Comparison of ENCODE assay signal across 8 cellular contexts in the genomic region with DNA sequence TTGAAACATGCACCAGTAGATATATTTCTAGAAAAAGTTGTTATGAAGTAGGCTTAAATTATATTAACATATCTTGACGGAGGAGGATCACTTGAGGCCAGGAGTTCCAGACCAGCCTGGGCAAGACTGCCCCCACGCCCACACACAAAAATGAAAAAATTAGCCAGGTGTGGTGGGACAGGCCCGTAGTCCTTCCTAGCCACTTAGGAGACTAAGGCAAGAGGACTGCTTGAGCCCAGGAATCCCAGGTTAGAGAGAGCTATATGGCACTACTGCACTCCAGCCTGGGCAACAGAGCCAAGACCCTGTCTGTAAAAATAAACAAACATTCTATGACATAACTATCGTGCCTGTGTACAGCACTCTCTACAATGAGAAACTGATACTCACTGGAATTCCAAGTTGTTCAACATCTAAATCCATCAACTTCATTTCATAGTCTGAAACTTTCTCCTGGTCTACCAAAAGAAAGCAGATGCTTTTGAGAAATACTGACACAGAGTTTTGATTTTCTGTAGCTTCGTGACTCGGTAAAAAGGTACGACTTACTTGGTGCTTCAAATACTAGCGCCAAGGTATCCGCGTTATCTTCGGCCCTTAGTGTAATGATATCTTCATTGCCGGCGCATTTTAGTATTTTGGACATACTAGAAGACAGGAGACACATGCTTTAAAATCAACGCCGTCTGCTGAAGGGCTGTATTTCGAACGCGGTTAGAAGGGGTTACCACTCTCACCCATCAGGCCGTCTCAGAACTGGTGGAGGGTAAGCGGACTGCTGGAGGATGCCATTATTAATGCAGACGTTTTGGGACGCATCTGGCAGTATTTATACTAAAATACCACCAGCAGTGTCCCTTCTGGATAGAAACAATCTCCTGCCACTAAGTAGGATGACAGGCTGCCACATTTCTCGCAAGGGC. TPM values are rescaled to one million over a fixed set of nuclear protein-coding genes. Genes with fewer than 3 reads are reported as not detected.
A peak's percentile ranks its signal among the peaks of the same experiment; 100 is the strongest.
DNase-seq lines count a peak whose midpoint lies in the region; TF ChIP-seq lines count a peak whose summit lies in the region.

No MANE protein-coding gene starts in this region.

- H3K4me3 ChIP-seq in H7 (ENCODE audit: insufficient read depth, low read depth, low read length) (peak overlapping the region; percentile 93), SJSA1 (peak overlapping the region; percentile 82), fibroblast of the aortic adventitia (ENCODE audit: low read depth, low read length) (peak overlapping the region; percentile 99), skeletal muscle tissue (ENCODE audit: low read length in 3 of 3) (peak overlapping the region; percentile 98 to 99 (median 98))

- TF ChIP-seq CTCF in fibroblast of the aortic adventitia (IDR thresholded peaks at IDR 0.05; ENCODE audit: insufficient read depth, low read length): no peak

- peaks cover 30% of the 10 kb centered on the region for H3K36me3 ChIP-seq in H7 (replicated peaks; ENCODE audit: control insufficient read depth, insufficient read depth, low read length)
- peaks cover 61% of the 10 kb centered on the region for H3K36me3 ChIP-seq in SJSA1
- H3K36me3 ChIP-seq in skeletal muscle tissue (ENCODE audit: control insufficient read depth in 3 of 3, insufficient read depth in 3 of 3, low read length in 3 of 3): peaks cover 12 to 24% (median 24%) of the 10 kb centered on the region in 3 donors

- DNase-seq in H7: no peak
- DNase-seq in SJSA1 (ENCODE audit: low read depth in 1 of 2, low spot score in 2 of 2): no peak
- no peak for DNase-seq in fibroblast of the aortic adventitia (ENCODE audit: low read depth)
- DNase-seq in NCI-H226: no peak
- DNase-seq in ACHN: no peak
- DNase-seq in SW480 (ENCODE audit: low spot score): no peak
- no peak for DNase-seq in AG08395 (ENCODE audit: low spot score)

- H3K9ac ChIP-seq in skeletal muscle tissue (ENCODE audit: low read depth in 1 of 3, low read length in 3 of 3): peak overlapping the region in 2 of 3 donors; percentile 73 to 89

- H3K27ac ChIP-seq in SJSA1 (peak overlapping the region; percentile 83), skeletal muscle tissue (ENCODE audit: low read depth, low read length) (peak overlapping the region; percentile 79)

- H3K4me1 ChIP-seq in SJSA1 (replicated peaks) (peaks cover 18% of the 10 kb centered on the region), skeletal muscle tissue (ENCODE audit: control insufficient read depth in 3 of 3, insufficient read depth in 3 of 3, low read length in 3 of 3) (peaks cover 15 to 22% (median 20%) of the 10 kb centered on the region in 3 donors)

- in situ Hi-C loops in ACHN (cut with HindIII; ENCODE audit: low pct_ligation_motif_present, low pct_unique_long_range_greater_than_20kb, low sequenced_read_pairs): no loop called here

- H3K9me3 ChIP-seq in SJSA1 (replicated peaks): no peaks in the 10 kb centered on the region
- no peaks in the 10 kb centered on the region for H3K9me3 ChIP-seq in skeletal muscle tissue (ENCODE audit: control insufficient read depth in 3 of 3, low read length in 3 of 3)

- H3K27me3 ChIP-seq in H7 (ENCODE audit: control insufficient read depth, insufficient read depth, low read length): no peaks in the 10 kb centered on the region
- H3K27me3 ChIP-seq in SJSA1 (replicated peaks): no peaks in the 10 kb centered on the region
- H3K27me3 ChIP-seq in skeletal muscle tissue (ENCODE audit: control insufficient read depth in 3 of 3, insufficient read depth in 3 of 3, low read length in 3 of 3): no peaks in the 10 kb centered on the region

RNA-seq across cellular contexts. Expression of gene PCNA, which starts 1.3 kb away (rescaled TPM):
- 294 and 304 TPM in 2 replicates for total RNA-seq in H7 (2014; rRNA removed; shearing (Covaris generic))
- 391 and 409 TPM in 2 replicates for total RNA-seq in SJSA1 (2014; rRNA removed; shearing (Covaris generic))
- total RNA-seq in fibroblast of the aortic adventitia (ENCODE audit: low replicate concordance) (46.3 and 307 TPM in 2 replicates), skeletal muscle tissue (35.5 TPM)

RNA-seq across cellular contexts. Expression of gene TMEM230, which starts 5.6 kb away (rescaled TPM):
- total RNA-seq in H7 (2014; rRNA removed; shearing (Covaris generic)): 119 and 138 TPM in 2 replicates
- 95.2 and 139 TPM in 2 replicates for total RNA-seq in SJSA1 (2014; rRNA removed; shearing (Covaris generic))
- total RNA-seq in fibroblast of the aortic adventitia (ENCODE audit: low replicate concordance) (50.3 and 175 TPM in 2 replicates), skeletal muscle tissue (68.9 TPM)

RNA-seq across cellular contexts. Expression of gene CDS2, which starts 8.3 kb away (rescaled TPM):
- 25.1 and 27.5 TPM in 2 replicates for total RNA-seq in H7 (2014; rRNA removed; shearing (Covaris generic))
- total RNA-seq in SJSA1 (2014; rRNA removed; shearing (Covaris generic)): 27.4 and 31.2 TPM in 2 replicates
- total RNA-seq in fibroblast of the aortic adventitia (ENCODE audit: low replicate concordance): 16.7 and 32.0 TPM in 2 replicates
- total RNA-seq in skeletal muscle tissue: 27.1 TPM
